Comparison of ENCODE assay signal across 24 cellular contexts in the genomic region with DNA sequence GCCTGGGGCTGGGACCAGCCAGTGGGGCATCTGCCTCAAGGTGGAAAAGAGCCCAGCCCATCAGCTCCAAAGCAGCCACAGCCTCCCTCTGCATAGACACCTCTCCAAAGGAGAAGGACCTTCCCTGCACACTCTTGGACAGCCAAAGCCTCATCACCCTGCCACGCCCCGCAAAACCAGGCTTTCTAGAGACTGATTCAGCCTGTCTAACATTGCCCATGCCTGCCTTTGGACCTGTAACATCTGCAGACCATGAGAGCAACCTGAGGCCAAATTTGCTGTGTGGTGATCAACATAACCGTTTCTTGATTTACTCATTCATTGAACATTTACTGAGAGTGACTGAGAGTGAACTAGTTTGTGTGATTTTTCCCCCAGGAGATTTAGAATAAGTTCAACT.
"Had no signal": no experiment of that assay in that cellular context is flagged by ENCODE, and none has a peak within 500 bp of the region (broad histone marks: within the 10 kb centered on the region; RNA-seq: fewer than 3 reads in every experiment).

No MANE protein-coding gene starts in this region.

- H3K9me3 ChIP-seq: ascending aorta, body of pancreas, MG63 had no signal

- H3K4me1 ChIP-seq: ascending aorta, body of pancreas had no signal

- H3K4me3 ChIP-seq: ascending aorta, body of pancreas, cardiac muscle cell, MG63 had no signal

- DNase-seq: activated CD4-positive, alpha-beta T cell treated with anti-CD3 and anti-CD28 coated beads for 48 hours; activated CD4-positive, alpha-beta T cell treated with anti-CD3 and anti-CD28 coated beads, Interleukin-2, amount 50 U/mL, for 4 hours; activated CD4-positive, CD25-positive, alpha-beta regulatory T cell treated with anti-CD3 and anti-CD28 coated beads, Interleukin-2, amount 50 U/mL, for 72 hours; activated CD8-positive, alpha-beta memory T cell treated with anti-CD3 and anti-CD28 coated beads, Interleukin-2, amount 50 U/mL, for 48 hours; activated CD8-positive, alpha-beta T cell treated with anti-CD3 and anti-CD28 coated beads, Interleukin-2, amount 10 ng/mL, durations not matched to agents 7 days and 5 days; activated naive CD4-positive, alpha-beta T cell; activated naive CD8-positive, alpha-beta T cell treated with anti-CD3 and anti-CD28 coated beads, Interleukin-2, amount 50 U/mL, for 24 hours; activated T-cell treated with anti-CD3 and anti-CD28 coated beads, Interleukin-2, amount 50 U/mL, for 1 hour; amniotic stem cell; body of pancreas; MG63; NCI-H1105; NCI-H1436; NCI-H1694 treated with DMSO at 0.1 percent for 48 hours; NCI-H2029 treated with DMSO at 0.1 percent for 48 hours; NCI-H345; NCI-H510A; NCI-H69; NK-92 treated with Interleukin-12 subunit alpha and Interleukin-12 subunit beta, amount 100 ng/mL, for 24 hours; OCI-M1; SHP77 treated with DMSO at 0.1 percent for 48 hours; T-helper 9 cell had no signal

- H3K27me3 ChIP-seq: ascending aorta, body of pancreas, cardiac muscle cell, MG63 had no signal

- H3K27ac ChIP-seq: ascending aorta, body of pancreas, cardiac muscle cell had no signal

- H3K36me3 ChIP-seq: ascending aorta, cardiac muscle cell, MG63 had no signal
